Comparison of ENCODE assay signal across 30 cellular contexts in the genomic region with DNA sequence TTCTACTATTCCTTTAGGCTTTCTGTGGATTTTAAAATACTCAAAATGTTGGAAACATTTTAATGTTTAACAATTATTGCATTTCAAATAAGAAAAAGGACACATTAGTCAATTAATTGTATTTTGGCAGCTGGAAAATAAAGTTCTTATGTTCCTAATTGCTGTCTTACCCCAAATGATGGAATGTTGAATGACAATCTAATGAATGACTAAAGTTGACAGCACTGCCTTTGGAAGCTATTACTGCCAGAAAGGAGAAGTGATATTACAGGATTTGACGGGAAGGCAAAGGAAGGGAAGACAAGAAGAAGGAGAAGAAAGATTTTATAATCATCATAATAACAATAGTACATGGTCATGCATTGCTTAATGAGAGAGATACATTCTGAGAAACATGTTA.
"Had no signal": no experiment of that assay in that cellular context is flagged by ENCODE, and none has a peak within 500 bp of the region (broad histone marks: within the 10 kb centered on the region; RNA-seq: fewer than 3 reads in every experiment).

No MANE protein-coding gene starts in this region.

- H3K4me3 ChIP-seq: adrenal gland, ascending aorta, body of pancreas, breast epithelium, cardiac muscle cell had no signal

- H3K27me3 ChIP-seq: adrenal gland, ascending aorta, body of pancreas, brain microvascular endothelial cell, breast epithelium, cardiac muscle cell had no signal

- H3K36me3 ChIP-seq: adrenal gland, ascending aorta, brain microvascular endothelial cell, breast epithelium, cardiac muscle cell had no signal

- H3K9me3 ChIP-seq: adrenal gland, ascending aorta, body of pancreas, breast epithelium had no signal

- H3K27ac ChIP-seq: adrenal gland, ascending aorta, body of pancreas, brain microvascular endothelial cell, breast epithelium, cardiac muscle cell had no signal

- DNase-seq: activated effector memory CD4-positive, alpha-beta T cell treated with anti-CD3 and anti-CD28 coated beads, Interleukin-2, amount 50 U/mL, for 16 hours; activated effector memory CD4-positive, alpha-beta T cell treated with Interleukin-2 at 50 U/mL for 16 hours; activated gamma-delta T cell; activated gamma-delta T cell treated with Interleukin-2 at 50 U/mL for 16 hours; activated naive CD4-positive, alpha-beta T cell; activated naive CD4-positive, alpha-beta T cell treated with anti-CD3 and anti-CD28 coated beads for 36 hours; activated naive CD4-positive, alpha-beta T cell treated with anti-CD3 and anti-CD28 coated beads, Interleukin-2, amount 10 ng/mL, durations not matched to agents 7 days and 5 days; activated naive CD4-positive, alpha-beta T cell treated with anti-CD3 and anti-CD28 coated beads, Interleukin-2, amount 50 U/mL, for 16 hours; activated naive CD4-positive, alpha-beta T cell treated with Interleukin-2 at 50 U/mL for 16 hours; activated naive CD8-positive, alpha-beta T cell treated with anti-CD3 and anti-CD28 coated beads for 36 hours; activated naive CD8-positive, alpha-beta T cell treated with anti-CD3 and anti-CD28 coated beads, Interleukin-2, amount 10 ng/mL, durations not matched to agents 7 days and 5 days; activated naive CD8-positive, alpha-beta T cell treated with anti-CD3 and anti-CD28 coated beads, Interleukin-2, amount 50 U/mL, for 24 hours; activated T-cell treated with anti-CD3 and anti-CD28 coated beads, Interleukin-2, amount 50 U/mL, for 1 hour; activated T-cell treated with anti-CD3 and anti-CD28 coated beads, Interleukin-2, amount 50 U/mL, for 24 hours; activated T-cell treated with anti-CD3 and anti-CD28 coated beads, Interleukin-2, amount 50 U/mL, for 4 hours; activated T-cell treated with anti-CD3 and anti-CD28 coated beads, Interleukin-2, amount 50 U/mL, for 48 hours; activated T-cell treated with anti-CD3 and anti-CD28 coated beads, Interleukin-2, amount 50 U/mL, for 72 hours; adrenal gland; amniotic stem cell; amygdala; anterior cingulate cortex; aorta; body of pancreas; brain microvascular endothelial cell; caudate nucleus; central memory CD4-positive, alpha-beta T cell; cerebellar nuclear complex had no signal
